In genomic region chr3:58296269-58296668, GRCh38 we compare ENCODE assay signal across 26 cellular contexts. TPM values are rescaled to one million over a fixed set of nuclear protein-coding genes. Genes with fewer than 3 reads are reported as not detected.
DNase-seq lines count a peak whose midpoint lies in the region; FAIRE-seq and TF ChIP-seq lines count a peak whose summit lies in the region.
"Had no signal": no experiment of that assay in that cellular context is flagged by ENCODE, and none has a peak within 500 bp of the region (broad histone marks: within the 10 kb centered on the region; RNA-seq: fewer than 3 reads in every experiment).

No MANE protein-coding gene starts in this region.

- peak in 12 of 56 donors; percentile 9 to 29 (median 21) for TF ChIP-seq CTCF in dorsolateral prefrontal cortex (IDR thresholded peaks at IDR 0.05 in 54 of 56, conservative IDR thresholded peaks at IDR 0.05 in 2 of 56; ENCODE audit: low read depth in 1 of 56, partially characterized antibody in 56 of 56)
- TF ChIP-seq CTCF in GM13977 (IDR thresholded peaks at IDR 0.05; ENCODE audit: extremely low read depth, insufficient read depth, missing control alignments) = no peak

- H3K4me3 ChIP-seq in SJCRH30 = no peak overlapping the region
- H3K4me3 ChIP-seq in dorsolateral prefrontal cortex = peak overlapping the region in 14 of 59 donors; percentile 4 to 35 (median 16)
- H3K4me3 ChIP-seq: lung, right atrium auricular region, spleen, testis, vagina had no signal

- H3K4me1 ChIP-seq in SJCRH30 = no peaks in the 10 kb centered on the region
- H3K4me1 ChIP-seq: right atrium auricular region, testis, vagina had no signal

- H3K36me3 ChIP-seq in SJCRH30 = no peaks in the 10 kb centered on the region
- H3K36me3 ChIP-seq: brain microvascular endothelial cell, right atrium auricular region, vagina had no signal

- DNase-seq in SJCRH30 (peak; percentile 44 to 71), dorsolateral prefrontal cortex (peak in 9 of 10 donors; percentile 33 to 83 (median 70)), lung microvascular endothelial cell (ENCODE audit: low read depth in 2 of 2) (peak; percentile 5 to 15), substantia nigra (lab: John Stamatoyannopoulos, UW) (peak in 47 of 49 donors; percentile 21 to 90 (median 64)), GM13977 (ENCODE audit: low spot score) (no peak), NCI-H345 treated with DMSO at 0.1 percent for 48 hours (lab: John Stamatoyannopoulos, UW; ENCODE audit: unreplicated experiment) (no peak), urothelium cell line (ENCODE audit: low spot score) (no peak)
- no peak for DNase-seq in activated CD8-positive, alpha-beta memory T cell treated with anti-CD3 and anti-CD28 coated beads for 24 hours
- DNase-seq: activated CD4-positive, CD25-positive, alpha-beta regulatory T cell treated with anti-CD3 and anti-CD28 coated beads, Interleukin-2, amount 50 U/mL, for 72 hours; activated CD8-positive, alpha-beta T cell treated with anti-CD3 and anti-CD28 coated beads for 36 hours; activated effector memory CD4-positive, alpha-beta T cell treated with anti-CD3 and anti-CD28 coated beads, Interleukin-2, amount 50 U/mL, for 16 hours; activated naive CD8-positive, alpha-beta T cell treated with anti-CD3 and anti-CD28 coated beads, Interleukin-2, amount 50 U/mL, for 24 hours; activated T-cell treated with anti-CD3 and anti-CD28 coated beads for 4 hours; brain microvascular endothelial cell; kidney glomerular epithelial cell; NCI-H1092 treated with DMSO at 0.1 percent for 48 hours; NCI-H1930; NCI-H774; spleen; stimulated activated CD4-positive, alpha-beta T cell treated with anti-CD3 and anti-CD28 coated beads, Interleukin-4, amount 100 ng/mL, for 1 hour; SW 1271; testis had no signal

- in situ Hi-C loops in GM13977 (cut with MboI; ENCODE audit: low pct_unique_long_range_greater_than_20kb, low sequenced_read_pairs, unreplicated experiment) = no loop called here

- H3K27ac ChIP-seq in SJCRH30 (no peak overlapping the region), dorsolateral prefrontal cortex (peak overlapping the region; percentile 65 to 99 (median 94)), substantia nigra (ENCODE audit: low read depth, low read length, poor library complexity, severe bottlenecking) (peak overlapping the region; percentile 93)
- H3K27ac ChIP-seq: brain microvascular endothelial cell, C4-2B, right atrium auricular region, testis, vagina had no signal

- no peaks in the 10 kb centered on the region for H3K9me3 ChIP-seq in SJCRH30 (replicated peaks)
- H3K9me3 ChIP-seq: right atrium auricular region, testis, vagina had no signal

- FAIRE-seq in urothelium cell line (lab: Jason Lieb, UNC) = no peak

- no peaks in the 10 kb centered on the region for H3K27me3 ChIP-seq in SJCRH30
- H3K27me3 ChIP-seq in dorsolateral prefrontal cortex = no peaks in the 10 kb centered on the region
- H3K27me3 ChIP-seq: brain microvascular endothelial cell, right atrium auricular region, testis, vagina had no signal

- intact Hi-C loops in dorsolateral prefrontal cortex (cut with DNase I) = loop anchor here (2.0 to 5.0 kb wide), 3 partner anchors 59 to 289 kb away; partner anchors contain the start of genes FLNB (in 2 of the 2) and ABHD6 (in 1 of the 2)

RNA-seq across cellular contexts. Expression of gene RPP14, which starts 9.8 kb away (rescaled TPM):
- 15.1 and 15.2 TPM in 2 replicates for total RNA-seq in SJCRH30 (2014; rRNA removed; shearing (Covaris generic))
- 10 to 100 TPM; 10.7 to 30.0 (median 19.1) TPM for total RNA-seq in dorsolateral prefrontal cortex
- 11.8 and 12.3 TPM in 2 replicates for total RNA-seq in lung microvascular endothelial cell

RNA-seq across cellular contexts. Expression of gene HTD2, which starts 10.1 kb away (rescaled TPM):
- 8.8 TPM in 2 replicates for total RNA-seq in SJCRH30 (2014; rRNA removed; shearing (Covaris generic))
- total RNA-seq in dorsolateral prefrontal cortex (10 to 100 TPM in 85 of 120 experiments, 1 to 10 TPM in 35; 5.0 to 23.1 (median 11.3) TPM), lung microvascular endothelial cell (4.4 and 5.6 TPM in 2 replicates)

RNA-seq across cellular contexts. Expression of gene PXK, which starts 36.4 kb away (rescaled TPM):
- total RNA-seq in SJCRH30 (2014; rRNA removed; shearing (Covaris generic)) = 11.9 and 12.9 TPM in 2 replicates
- 100 to 1,000 TPM in 86 of 120 experiments, 10 to 100 TPM in 34; 55.2 to 497 (median 130) TPM for total RNA-seq in dorsolateral prefrontal cortex
- total RNA-seq in lung microvascular endothelial cell = 13.7 and 16.1 TPM in 2 replicates

RNA-seq across cellular contexts. Expression of gene ABHD6, which starts 58.7 kb away (rescaled TPM):
- 4.3 and 4.6 TPM in 2 replicates for total RNA-seq in SJCRH30 (2014; rRNA removed; shearing (Covaris generic))
- total RNA-seq in dorsolateral prefrontal cortex = 10 to 100 TPM; 32.0 to 78.5 (median 50.8) TPM
- total RNA-seq in lung microvascular endothelial cell = 11.6 and 35.1 TPM in 2 replicates

Comparison
In these comparisons a context has a peak if more than half of its experiments do, and no peak if none do; other contexts are left out.
1. DNase-seq: peak in SJCRH30 (2 of 2), dorsolateral prefrontal cortex (9 of 10), lung microvascular endothelial cell (2 of 2) and substantia nigra (47 of 49); none in GM13977 (single experiment), NCI-H345 treated with DMSO at 0.1 percent for 48 hours (single experiment), activated CD8-positive, alpha-beta memory T cell treated with anti-CD3 and anti-CD28 coated beads for 24 hours (single experiment) and urothelium cell line (single experiment).